Comparison of ENCODE assay signal across 1 cellular context in the genomic region with DNA sequence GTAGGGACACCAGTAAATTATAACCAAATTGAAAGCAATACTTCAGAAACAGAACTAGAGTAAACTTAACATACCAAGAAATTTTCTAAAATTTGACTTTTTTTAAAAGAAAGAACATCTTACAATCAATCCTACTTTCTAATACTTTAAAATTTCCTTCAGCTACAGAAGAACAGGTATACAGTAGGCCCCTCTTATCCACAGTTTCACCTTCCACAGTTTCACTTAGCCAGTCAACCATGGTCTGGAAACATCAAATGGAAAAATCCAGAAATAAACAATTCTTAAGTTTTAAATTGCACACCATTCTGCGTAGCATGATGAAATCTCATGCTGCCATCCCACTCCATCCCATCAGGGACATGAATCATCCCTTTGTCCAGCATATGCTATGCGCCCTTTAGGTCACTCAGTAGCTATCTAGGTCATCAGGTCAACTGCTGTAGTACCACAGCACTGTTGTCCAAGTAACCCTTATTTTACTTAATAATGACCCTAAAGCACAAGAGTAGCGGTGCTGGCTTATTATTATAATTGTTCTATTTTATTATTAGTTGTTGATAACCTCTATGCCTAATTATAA.
TF ChIP-seq lines count a peak whose summit lies in the region.

No MANE protein-coding gene starts in this region.

TF ChIP-seq in HepG2, 621 proteins besides CTCF, POLR2A, EP300 and RAD21 (continued from another document and continues in another):
- TF ChIP-seq ZHX2 (IDR thresholded peaks at IDR 0.05; ENCODE audit: low read depth), result peak; percentile 37; the same call in 1 of the 2 replicates
- no peak for TF ChIP-seq ZHX2 (CRISPR knock-in tag; IDR thresholded peaks at IDR 0.05; ENCODE audit: borderline replicate concordance)
- TF ChIP-seq SRSF4 (IDR thresholded peaks at IDR 0.05; ENCODE audit: low read depth, low read length, poor library complexity, severe bottlenecking), result no peak
- TF ChIP-seq SALL2 (CRISPR knock-in tag; IDR thresholded peaks at IDR 0.05), result no peak
- TF ChIP-seq GATAD1 (CRISPR knock-in tag; IDR thresholded peaks at IDR 0.05), result peak; percentile 39; the same call in 1 of the 2 replicates
- no peak for TF ChIP-seq ZNF18 (CRISPR knock-in tag; IDR thresholded peaks at IDR 0.05; ENCODE audit: insufficient replicate concordance)
- TF ChIP-seq ZNF256 (CRISPR knock-in tag; conservative IDR thresholded peaks at IDR 0.05), result no peak
- TF ChIP-seq HNF4G (IDR thresholded peaks at IDR 0.05; ENCODE audit: borderline replicate concordance, low read depth, low read length), result no peak
- no peak for TF ChIP-seq HNF4G (CRISPR knock-in tag; IDR thresholded peaks at IDR 0.05; ENCODE audit: borderline replicate concordance, low read depth)
- TF ChIP-seq, protein P1, sequence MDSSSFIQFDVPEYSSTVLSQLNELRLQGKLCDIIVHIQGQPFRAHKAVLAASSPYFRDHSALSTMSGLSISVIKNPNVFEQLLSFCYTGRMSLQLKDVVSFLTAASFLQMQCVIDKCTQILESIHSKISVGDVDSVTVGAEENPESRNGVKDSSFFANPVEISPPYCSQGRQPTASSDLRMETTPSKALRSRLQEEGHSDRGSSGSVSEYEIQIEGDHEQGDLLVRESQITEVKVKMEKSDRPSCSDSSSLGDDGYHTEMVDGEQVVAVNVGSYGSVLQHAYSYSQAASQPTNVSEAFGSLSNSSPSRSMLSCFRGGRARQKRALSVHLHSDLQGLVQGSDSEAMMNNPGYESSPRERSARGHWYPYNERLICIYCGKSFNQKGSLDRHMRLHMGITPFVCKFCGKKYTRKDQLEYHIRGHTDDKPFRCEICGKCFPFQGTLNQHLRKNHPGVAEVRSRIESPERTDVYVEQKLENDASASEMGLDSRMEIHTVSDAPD (CRISPR knock-in tag; IDR thresholded peaks at IDR 0.05), result no peak
- no peak for TF ChIP-seq ZSCAN21 (CRISPR knock-in tag; IDR thresholded peaks at IDR 0.05; ENCODE audit: borderline replicate concordance)
- no peak for TF ChIP-seq ZNF501 (CRISPR knock-in tag; IDR thresholded peaks at IDR 0.05)
- no peak for TF ChIP-seq TOPORS (CRISPR knock-in tag; IDR thresholded peaks at IDR 0.05)
- no peak for TF ChIP-seq ZNF530 (CRISPR knock-in tag; IDR thresholded peaks at IDR 0.05; ENCODE audit: low read depth)
- TF ChIP-seq MAFG (CRISPR knock-in tag; IDR thresholded peaks at IDR 0.05), result no peak
- no peak for TF ChIP-seq ZNF749 (CRISPR knock-in tag; IDR thresholded peaks at IDR 0.05; ENCODE audit: borderline replicate concordance)
- TF ChIP-seq CCDC6 (CRISPR knock-in tag; IDR thresholded peaks at IDR 0.05), result no peak
- no peak for TF ChIP-seq BRF2 (CRISPR knock-in tag; IDR thresholded peaks at IDR 0.05)
- TF ChIP-seq KMT2B (CRISPR knock-in tag; IDR thresholded peaks at IDR 0.05), result no peak
- no peak for TF ChIP-seq MBD4 (IDR thresholded peaks at IDR 0.05; ENCODE audit: borderline replicate concordance, low read length)
- peak; percentile 52; the same call in 1 of the 2 replicates for TF ChIP-seq SKIL (CRISPR knock-in tag; IDR thresholded peaks at IDR 0.05; ENCODE audit: borderline replicate concordance)
- TF ChIP-seq MEF2D (CRISPR knock-in tag; IDR thresholded peaks at IDR 0.05), result no peak
- TF ChIP-seq AGO2 (optimal IDR thresholded peaks at IDR 0.05; ENCODE audit: low read depth, low read length), result no peak
- 0 out of 2 replicates have a peak, but pooled peaks have one; percentile 18 for TF ChIP-seq CBFB (CRISPR knock-in tag; IDR thresholded peaks at IDR 0.05)
- TF ChIP-seq, protein P2, sequence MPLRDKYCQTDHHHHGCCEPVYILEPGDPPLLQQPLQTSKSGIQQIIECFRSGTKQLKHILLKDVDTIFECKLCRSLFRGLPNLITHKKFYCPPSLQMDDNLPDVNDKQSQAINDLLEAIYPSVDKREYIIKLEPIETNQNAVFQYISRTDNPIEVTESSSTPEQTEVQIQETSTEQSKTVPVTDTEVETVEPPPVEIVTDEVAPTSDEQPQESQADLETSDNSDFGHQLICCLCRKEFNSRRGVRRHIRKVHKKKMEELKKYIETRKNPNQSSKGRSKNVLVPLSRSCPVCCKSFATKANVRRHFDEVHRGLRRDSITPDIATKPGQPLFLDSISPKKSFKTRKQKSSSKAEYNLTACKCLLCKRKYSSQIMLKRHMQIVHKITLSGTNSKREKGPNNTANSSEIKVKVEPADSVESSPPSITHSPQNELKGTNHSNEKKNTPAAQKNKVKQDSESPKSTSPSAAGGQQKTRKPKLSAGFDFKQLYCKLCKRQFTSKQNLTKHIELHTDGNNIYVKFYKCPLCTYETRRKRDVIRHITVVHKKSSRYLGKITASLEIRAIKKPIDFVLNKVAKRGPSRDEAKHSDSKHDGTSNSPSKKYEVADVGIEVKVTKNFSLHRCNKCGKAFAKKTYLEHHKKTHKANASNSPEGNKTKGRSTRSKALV (CRISPR knock-in tag; IDR thresholded peaks at IDR 0.05), result no peak
- no peak for TF ChIP-seq ZNF589 (CRISPR knock-in tag; conservative IDR thresholded peaks at IDR 0.05)
- TF ChIP-seq EHMT2 (IDR thresholded peaks at IDR 0.05; ENCODE audit: borderline replicate concordance, low read depth, low read length), result peak; percentile 44; the same call in 1 of the 2 replicates
- TF ChIP-seq ZNF883 (CRISPR knock-in tag; IDR thresholded peaks at IDR 0.05; ENCODE audit: not compliant biosample characterization), result no peak
- 0 out of 2 replicates have a peak, but pooled peaks have one; percentile 27 for TF ChIP-seq ZBTB33 (CRISPR knock-in tag; IDR thresholded peaks at IDR 0.05)
- TF ChIP-seq TSC22D2 (CRISPR knock-in tag; IDR thresholded peaks at IDR 0.05; ENCODE audit: borderline replicate concordance), result no peak
- no peak for TF ChIP-seq ZNF713 (CRISPR knock-in tag; IDR thresholded peaks at IDR 0.05)
- TF ChIP-seq FOXJ3 (CRISPR knock-in tag; IDR thresholded peaks at IDR 0.05; ENCODE audit: borderline replicate concordance), result peak; percentile 29; the same call in 1 of the 2 replicates
- TF ChIP-seq, protein P3, sequence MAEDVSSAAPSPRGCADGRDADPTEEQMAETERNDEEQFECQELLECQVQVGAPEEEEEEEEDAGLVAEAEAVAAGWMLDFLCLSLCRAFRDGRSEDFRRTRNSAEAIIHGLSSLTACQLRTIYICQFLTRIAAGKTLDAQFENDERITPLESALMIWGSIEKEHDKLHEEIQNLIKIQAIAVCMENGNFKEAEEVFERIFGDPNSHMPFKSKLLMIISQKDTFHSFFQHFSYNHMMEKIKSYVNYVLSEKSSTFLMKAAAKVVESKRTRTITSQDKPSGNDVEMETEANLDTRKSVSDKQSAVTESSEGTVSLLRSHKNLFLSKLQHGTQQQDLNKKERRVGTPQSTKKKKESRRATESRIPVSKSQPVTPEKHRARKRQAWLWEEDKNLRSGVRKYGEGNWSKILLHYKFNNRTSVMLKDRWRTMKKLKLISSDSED (CRISPR knock-in tag; IDR thresholded peaks at IDR 0.05), result no peak
- TF ChIP-seq NR0B2 (CRISPR knock-in tag; IDR thresholded peaks at IDR 0.05), result no peak
- TF ChIP-seq TOE1 (CRISPR knock-in tag; IDR thresholded peaks at IDR 0.05), result no peak
- TF ChIP-seq CHD2 (IDR thresholded peaks at IDR 0.05; ENCODE audit: low read depth, low read length), result no peak
- TF ChIP-seq, protein P4, sequence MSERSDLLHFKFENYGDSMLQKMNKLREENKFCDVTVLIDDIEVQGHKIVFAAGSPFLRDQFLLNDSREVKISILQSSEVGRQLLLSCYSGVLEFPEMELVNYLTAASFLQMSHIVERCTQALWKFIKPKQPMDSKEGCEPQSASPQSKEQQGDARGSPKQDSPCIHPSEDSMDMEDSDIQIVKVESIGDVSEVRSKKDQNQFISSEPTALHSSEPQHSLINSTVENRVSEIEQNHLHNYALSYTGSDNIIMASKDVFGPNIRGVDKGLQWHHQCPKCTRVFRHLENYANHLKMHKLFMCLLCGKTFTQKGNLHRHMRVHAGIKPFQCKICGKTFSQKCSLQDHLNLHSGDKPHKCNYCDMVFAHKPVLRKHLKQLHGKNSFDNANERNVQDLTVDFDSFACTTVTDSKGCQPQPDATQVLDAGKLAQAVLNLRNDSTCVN (CRISPR knock-in tag; IDR thresholded peaks at IDR 0.05; ENCODE audit: borderline replicate concordance), result peak; percentile 46; the same call in 1 of the 2 replicates
- TF ChIP-seq ZFY (CRISPR knock-in tag; IDR thresholded peaks at IDR 0.05), result no peak
- TF ChIP-seq ZNF644 (CRISPR knock-in tag; IDR thresholded peaks at IDR 0.05; ENCODE audit: low read depth), result peak; percentile 65; the same call in 1 of the 2 replicates
